ENCODE assay signal across 1 cellular context in genomic region chr12:123634142-123634561, GRCh38.
TF ChIP-seq lines count a peak whose summit lies in the region.

No MANE protein-coding gene starts in this region.

TF ChIP-seq in HepG2, 621 proteins besides CTCF, POLR2A, EP300 and RAD21 (continued from another document):
- TF ChIP-seq ATM (IDR thresholded peaks at IDR 0.05; ENCODE audit: borderline replicate concordance) (no peak), SAFB2 (CRISPR knock-in tag; IDR thresholded peaks at IDR 0.05; ENCODE audit: borderline replicate concordance, low read depth) (no peak), CEBPG (CRISPR knock-in tag; IDR thresholded peaks at IDR 0.05) (no peak), TBX2 (CRISPR knock-in tag; IDR thresholded peaks at IDR 0.05; ENCODE audit: borderline replicate concordance) (no peak)
- TF ChIP-seq, protein P1, sequence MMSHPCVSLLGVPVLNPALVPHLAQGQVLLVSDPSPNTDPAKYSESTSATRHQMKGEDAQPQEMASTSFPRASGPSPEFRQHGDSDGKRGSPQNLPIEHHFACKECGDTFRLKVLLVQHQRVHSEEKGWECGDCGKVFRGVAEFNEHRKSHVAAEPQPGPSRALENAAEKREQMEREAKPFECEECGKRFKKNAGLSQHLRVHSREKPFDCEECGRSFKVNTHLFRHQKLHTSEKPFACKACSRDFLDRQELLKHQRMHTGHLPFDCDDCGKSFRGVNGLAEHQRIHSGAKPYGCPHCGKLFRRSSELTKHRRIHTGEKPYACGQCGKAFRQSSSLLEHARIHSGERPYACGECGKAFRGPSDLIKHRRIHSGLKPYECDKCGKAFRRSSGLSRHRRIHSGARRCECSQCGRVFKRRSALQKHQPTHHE (CRISPR knock-in tag; IDR thresholded peaks at IDR 0.05; ENCODE audit: borderline replicate concordance), result no peak
TF ChIP-seq in HepG2: peak in this region for 7.
